Comparison of ENCODE assay signal across 8 cellular contexts in the genomic region with DNA sequence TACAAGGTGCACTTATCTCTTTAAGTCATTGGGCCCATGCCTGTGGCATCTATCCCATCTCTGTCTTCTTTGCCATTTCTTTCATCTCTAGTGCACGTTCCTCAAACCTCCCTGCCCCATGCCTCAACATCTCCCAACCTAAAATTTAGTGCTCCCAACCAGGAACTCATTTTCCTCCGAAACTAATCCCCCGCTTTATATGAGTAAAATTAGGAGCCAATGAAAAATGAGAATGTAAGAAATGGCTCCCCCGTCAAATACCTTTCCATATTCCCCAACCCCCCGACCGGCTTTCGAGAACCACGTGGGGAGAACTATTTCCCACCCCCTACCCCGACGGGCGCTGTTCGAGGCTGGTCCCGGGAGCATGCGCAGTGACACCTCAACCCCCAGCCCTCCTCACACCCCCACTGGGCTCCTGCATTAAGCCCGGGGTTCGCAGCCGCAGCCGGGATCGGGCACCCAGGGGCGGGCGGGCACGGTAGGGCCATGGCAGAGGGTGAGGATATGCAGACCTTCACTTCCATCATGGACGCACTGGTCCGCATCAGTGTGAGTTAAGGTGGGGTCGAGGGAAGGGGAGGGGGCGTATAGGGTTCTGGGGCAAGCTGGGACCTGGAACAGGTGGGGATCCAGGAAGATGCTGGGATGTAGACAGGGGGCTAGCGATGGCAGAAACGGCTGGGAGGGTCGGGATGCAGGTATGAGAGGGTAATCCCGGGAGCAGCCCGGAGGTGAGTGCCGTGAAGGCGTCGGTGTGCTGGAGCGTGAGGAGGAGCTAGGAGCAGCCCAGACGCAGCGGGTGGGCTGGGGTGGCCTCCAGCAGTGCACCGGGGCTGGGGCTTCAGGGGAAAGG. TPM values are rescaled to one million over a fixed set of nuclear protein-coding genes. Genes with fewer than 3 reads are reported as not detected.
DNase-seq lines count a peak whose midpoint lies in the region; ATAC-seq, FAIRE-seq and TF ChIP-seq lines count a peak whose summit lies in the region.

A gene with protein sequence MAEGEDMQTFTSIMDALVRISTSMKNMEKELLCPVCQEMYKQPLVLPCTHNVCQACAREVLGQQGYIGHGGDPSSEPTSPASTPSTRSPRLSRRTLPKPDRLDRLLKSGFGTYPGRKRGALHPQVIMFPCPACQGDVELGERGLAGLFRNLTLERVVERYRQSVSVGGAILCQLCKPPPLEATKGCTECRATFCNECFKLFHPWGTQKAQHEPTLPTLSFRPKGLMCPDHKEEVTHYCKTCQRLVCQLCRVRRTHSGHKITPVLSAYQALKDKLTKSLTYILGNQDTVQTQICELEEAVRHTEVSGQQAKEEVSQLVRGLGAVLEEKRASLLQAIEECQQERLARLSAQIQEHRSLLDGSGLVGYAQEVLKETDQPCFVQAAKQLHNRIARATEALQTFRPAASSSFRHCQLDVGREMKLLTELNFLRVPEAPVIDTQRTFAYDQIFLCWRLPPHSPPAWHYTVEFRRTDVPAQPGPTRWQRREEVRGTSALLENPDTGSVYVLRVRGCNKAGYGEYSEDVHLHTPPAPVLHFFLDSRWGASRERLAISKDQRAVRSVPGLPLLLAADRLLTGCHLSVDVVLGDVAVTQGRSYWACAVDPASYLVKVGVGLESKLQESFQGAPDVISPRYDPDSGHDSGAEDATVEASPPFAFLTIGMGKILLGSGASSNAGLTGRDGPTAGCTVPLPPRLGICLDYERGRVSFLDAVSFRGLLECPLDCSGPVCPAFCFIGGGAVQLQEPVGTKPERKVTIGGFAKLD (plus strand): TSS at position 372 of the 856 bp plus-strand sequence. CDS start 118 bp downstream, at position 490.

- peaks cover 14% of the 10 kb centered on the region; the same call in 1 of the 2 replicates for H3K79me2 ChIP-seq in OCI-LY7 (ENCODE audit: insufficient read depth, low read depth, low read length)

- DNase-seq in CD1c-positive myeloid dendritic cell (ENCODE audit: extremely low spot score) (peak; percentile 24), OCI-LY7 (ENCODE audit: low spot score) (peak; percentile 72), frontal cortex (ENCODE audit: low spot score in 2 of 2) (peak; percentile 62 to 73), occipital lobe (lab: John Stamatoyannopoulos, UW) (peak; percentile 69), upper lobe of right lung (peak; percentile 71)
- DNase-seq in activated naive CD4-positive, alpha-beta T cell (lab: John Stamatoyannopoulos, UW): peak in 3 of 4 experiments; percentile 22 to 39 (median 26)

- no peaks in the 10 kb centered on the region for H4K20me1 ChIP-seq in OCI-LY7 (ENCODE audit: insufficient read depth, low read length)

- peak within 1 kb of the TSS; percentile 91 for H3K4me2 ChIP-seq in OCI-LY7 (ENCODE audit: low read length)

- H3K27ac ChIP-seq in OCI-LY7 (ENCODE audit: low read depth, low read length, poor library complexity, severe bottlenecking) (peak within 1 kb of the TSS; percentile 64), upper lobe of right lung (peak within 1 kb of the TSS; percentile 88)

- H3K9me3 ChIP-seq in OCI-LY7 (ENCODE audit: low read length): no peaks in the 10 kb centered on the region
- H3K9me3 ChIP-seq in upper lobe of right lung: no peaks in the 10 kb centered on the region

- H3K36me3 ChIP-seq in OCI-LY7 (ENCODE audit: insufficient read depth, low read length) (peaks cover 17% of the 10 kb centered on the region; the same call in 1 of the 2 replicates), upper lobe of right lung (peaks cover 28% of the 10 kb centered on the region)

- POLR2A ChIA-PET in OCI-LY7 (lab: Charles Lee): interaction anchor here (0.6 to 2.1 kb wide), 7 partner anchors 20 to 134 kb away, joined by 3 to 7 read pairs (median 6); no protein-coding TSS in a partner anchor

- CTCF ChIA-PET in OCI-LY7 (lab: Charles Lee; ENCODE audit: unreplicated experiment): interaction anchor here (0.9 to 1.8 kb wide), 5 partner anchors 12 to 150 kb away, joined by 3 to 12 read pairs (median 3); a partner anchor contains a TSS

- H3K4me3 ChIP-seq in OCI-LY7 (ENCODE audit: low read depth, low read length, poor library complexity, severe bottlenecking): peak within 1 kb of the TSS; percentile 82
- H3K4me3 ChIP-seq in upper lobe of right lung: peak within 1 kb of the TSS; percentile 67

- no peak for FAIRE-seq in frontal cortex (lab: Jason Lieb, UNC)

- intact Hi-C loops in OCI-LY7 (cut with micrococcal nuclease; ENCODE audit: unreplicated experiment): loop anchor here (1.0 to 2.0 kb wide), 2 partner anchors 33 to 54 kb away; a partner anchor contains a TSS
- intact Hi-C loops in upper lobe of right lung (cut with DNase I): no loop called here

- TF ChIP-seq CTCF in OCI-LY7 (conservative IDR thresholded peaks at IDR 0.05; ENCODE audit: low read length) (peak; percentile 62; the same call in 1 of the 2 replicates), upper lobe of right lung (IDR thresholded peaks at IDR 0.05) (no peak)

- H3K4me1 ChIP-seq in OCI-LY7 (ENCODE audit: insufficient read depth, low read length, poor library complexity, severe bottlenecking): peaks cover 35% of the 10 kb centered on the region
- H3K4me1 ChIP-seq in upper lobe of right lung: peaks cover 19% of the 10 kb centered on the region

- H3K9me2 ChIP-seq in OCI-LY7 (ENCODE audit: insufficient read depth, low read length): no peaks in the 10 kb centered on the region

- peak within 1 kb of the TSS; percentile 90 for H2AFZ ChIP-seq in OCI-LY7 (ENCODE audit: low read length)

- no TSS peak for BruUV-seq in OCI-LY7 (replicated peaks; lab: Mats Ljungman, UMichigan)

- H3K27me3 ChIP-seq in upper lobe of right lung: no peaks in the 10 kb centered on the region

- ATAC-seq in HG03460 (IDR thresholded peaks at IDR 0.05; ENCODE audit: unreplicated experiment) (peak; percentile 13), upper lobe of right lung (no peak), HG02938 (IDR thresholded peaks at IDR 0.05; ENCODE audit: unreplicated experiment) (no peak)

RNA-seq across cellular contexts. Expression of the gene that starts here (rescaled TPM):
- 1.3 and 3.1 TPM in 2 replicates for total RNA-seq in OCI-LY7 (2014; rRNA removed; shearing (Covaris generic))
- total RNA-seq in OCI-LY7 (2022): 3.9 and 4.5 TPM in 2 replicates
- 21.2 TPM for total RNA-seq in frontal cortex
- 21.1 TPM for total RNA-seq in occipital lobe
- total RNA-seq in upper lobe of right lung: 0.43 TPM

Comparison
In these comparisons a context has a peak if more than half of its experiments do, and no peak if none do; other contexts are left out.
1. Peak in DNase-seq, H3K4me3 ChIP-seq and H3K27ac ChIP-seq in upper lobe of right lung; RNA of the gene not detected or under 1 TPM.